In genomic region chr5:174725261-174725990, GRCh38 we compare ENCODE assay signal across 10 cellular contexts. TPM values are rescaled to one million over a fixed set of nuclear protein-coding genes. Genes with fewer than 3 reads are reported as not detected.
A peak's percentile ranks its signal among the peaks of the same experiment; 100 is the strongest.
DNase-seq lines count a peak whose midpoint lies in the region; ATAC-seq, FAIRE-seq and TF ChIP-seq lines count a peak whose summit lies in the region.
"Had no signal": no experiment of that assay in that cellular context is flagged by ENCODE, and none has a peak within 500 bp of the region (broad histone marks: within the 10 kb centered on the region; RNA-seq: fewer than 3 reads in every experiment).

No MANE protein-coding gene starts in this region.

- no peak overlapping the region for H3K27ac ChIP-seq in astrocyte (ENCODE audit: low read depth, low read length)

- H3K27ac Mint-ChIP-seq in astrocyte (ENCODE audit: unreplicated experiment), result peak overlapping the region; percentile 72
- H3K27ac Mint-ChIP-seq in stimulated activated naive B cell treated with anti-CD40 and anti-IgM and Interleukin-4, amounts not matched to agents 10 μg/mL and 1 μg/mL and 100 μg/mL, for 72 hours, result peak overlapping the region; percentile 42
- H3K27ac Mint-ChIP-seq in HFFc6, result no peak overlapping the region

- no peaks in the 10 kb centered on the region for H3K36me3 ChIP-seq in astrocyte (ENCODE audit: insufficient read depth, low read length)
- no peaks in the 10 kb centered on the region for H3K36me3 ChIP-seq in kidney epithelial cell (ENCODE audit: control insufficient read depth, insufficient read depth, low read length)

- H3K79me2 ChIP-seq in astrocyte (ENCODE audit: insufficient read depth, low read length), result peaks cover 5% of the 10 kb centered on the region

- H3K4me3 Mint-ChIP-seq in astrocyte (ENCODE audit: unreplicated experiment) (peak overlapping the region; percentile 92), HFFc6 (no peak overlapping the region)
- no peak overlapping the region for H3K4me3 Mint-ChIP-seq in stimulated activated naive B cell treated with anti-CD40 and anti-IgM and Interleukin-4, amounts not matched to agents 10 μg/mL and 1 μg/mL and 100 μg/mL, for 72 hours

- H2AFZ ChIP-seq in astrocyte (ENCODE audit: low read depth, low read length), result peak overlapping the region; percentile 92

- H3K4me3 ChIP-seq in astrocyte (ENCODE audit: insufficient read depth, low read depth, low read length), result peak overlapping the region; percentile 77
- H3K4me3 ChIP-seq in kidney epithelial cell (ENCODE audit: low read depth, low read length), result peak overlapping the region; percentile 49

- H3K27me3 Mint-ChIP-seq in astrocyte (ENCODE audit: low read depth, unreplicated experiment) (peaks cover 86% of the 10 kb centered on the region), HFFc6 (ENCODE audit: insufficient read depth) (peaks cover 11% of the 10 kb centered on the region; the same call in 1 of the 2 replicates)
- peaks cover 48 to 79% of the 10 kb centered on the region in 2 donors for H3K27me3 Mint-ChIP-seq in stimulated activated naive B cell treated with anti-CD40 and anti-IgM and Interleukin-4, amounts not matched to agents 10 μg/mL and 1 μg/mL and 100 μg/mL, for 72 hours

- ATAC-seq in stimulated activated naive B cell treated with anti-CD40 and anti-IgM and Interleukin-4, amounts not matched to agents 10 μg/mL and 1 μg/mL and 100 μg/mL, for 72 hours (replicated peaks), result no peak
- ATAC-seq in HG03342 (IDR thresholded peaks at IDR 0.05; ENCODE audit: unreplicated experiment) (no peak), HG03565 (IDR thresholded peaks at IDR 0.05; ENCODE audit: unreplicated experiment) (no peak)

- peak overlapping the region; percentile 63 for H3K9ac ChIP-seq in astrocyte (ENCODE audit: low read length)

- H3K9me3 Mint-ChIP-seq in astrocyte (ENCODE audit: unreplicated experiment) (peaks cover 7% of the 10 kb centered on the region), HFFc6 (peaks cover 16% of the 10 kb centered on the region)
- H3K9me3 Mint-ChIP-seq in stimulated activated naive B cell treated with anti-CD40 and anti-IgM and Interleukin-4, amounts not matched to agents 10 μg/mL and 1 μg/mL and 100 μg/mL, for 72 hours, result no peaks in the 10 kb centered on the region

- H3K27me3 ChIP-seq in astrocyte (ENCODE audit: insufficient read depth, low read length) (peaks cover 58% of the 10 kb centered on the region), kidney epithelial cell (ENCODE audit: control insufficient read depth, insufficient read depth, low read length) (peaks cover 71% of the 10 kb centered on the region)

- peaks cover 16% of the 10 kb centered on the region for H4K20me1 ChIP-seq in astrocyte (ENCODE audit: insufficient read depth, low read length)

- CTCF ChIA-PET in HEK293T (lab: Yijun Ruan, JAX), result interaction anchor here (0.6 kb wide), 1 partner anchor 25 kb away, joined by 3 read pairs; no protein-coding TSS in a partner anchor

- peak overlapping the region; percentile 98 for H3K4me2 ChIP-seq in astrocyte (ENCODE audit: low read length)

- DNase-seq in HEK293T (ENCODE audit: extremely low spot score) (no peak), astrocyte (ENCODE audit: low read depth) (no peak), kidney epithelial cell (ENCODE audit: low read depth) (no peak), HFFc6 (no peak)
- no peak for DNase-seq in stimulated activated naive B cell treated with anti-CD40 and anti-IgM and Interleukin-4, amounts not matched to agents 10 μg/mL and 1 μg/mL and 100 μg/mL, for 72 hours
- DNase-seq: hippocampal formation, SW 1271 had no signal

- H3K36me3 Mint-ChIP-seq in astrocyte (ENCODE audit: low read depth, unreplicated experiment) (peaks cover 11% of the 10 kb centered on the region), HFFc6 (ENCODE audit: low read depth) (peaks cover 6% of the 10 kb centered on the region; the same call in 1 of the 2 replicates)
- peaks cover 3% of the 10 kb centered on the region in 2 donors for H3K36me3 Mint-ChIP-seq in stimulated activated naive B cell treated with anti-CD40 and anti-IgM and Interleukin-4, amounts not matched to agents 10 μg/mL and 1 μg/mL and 100 μg/mL, for 72 hours

- POLR2A ChIA-PET in HEK293T (lab: Yijun Ruan, JAX), result interaction anchor here (0.7 kb wide), 1 partner anchor 222 kb away, joined by 3 read pairs; no protein-coding TSS in a partner anchor

- no peak for TF ChIP-seq CTCF in astrocyte (IDR thresholded peaks at IDR 0.05; ENCODE audit: insufficient read depth, low read depth, low read length)
- no peak for TF ChIP-seq CTCF in kidney epithelial cell (IDR thresholded peaks at IDR 0.05; ENCODE audit: insufficient read depth, low read length, poor library complexity, severe bottlenecking)
- TF ChIP-seq CTCF in HFFc6 (IDR thresholded peaks at IDR 0.05), result no peak

- no peaks in the 10 kb centered on the region for H3K9me3 ChIP-seq in astrocyte (ENCODE audit: insufficient read depth, low read depth, low read length)

- FAIRE-seq in astrocyte (lab: Jason Lieb, UNC), result no peak
- FAIRE-seq: GM12892 had no signal

- H3K4me1 Mint-ChIP-seq in astrocyte (ENCODE audit: low read depth, unreplicated experiment) (peaks cover 3% of the 10 kb centered on the region), HFFc6 (ENCODE audit: low read depth) (no peaks in the 10 kb centered on the region)
- H3K4me1 Mint-ChIP-seq in stimulated activated naive B cell treated with anti-CD40 and anti-IgM and Interleukin-4, amounts not matched to agents 10 μg/mL and 1 μg/mL and 100 μg/mL, for 72 hours, result peaks cover 4 to 9% of the 10 kb centered on the region in 2 donors

- H3K4me1 ChIP-seq in astrocyte (ENCODE audit: insufficient read depth, low read length), result peaks cover 13% of the 10 kb centered on the region

TF ChIP-seq in HEK293T, 16 proteins besides CTCF, POLR2A, EP300 and RAD21:
- TF ChIP-seq ARNT (IDR thresholded peaks at IDR 0.05), result 0 out of 2 replicates have a peak, but pooled peaks have one; percentile 2
- TF ChIP-seq NFRKB (IDR thresholded peaks at IDR 0.05), result no peak

RNA-seq across cellular contexts. Expression of gene MSX2, which starts 1.0 kb away (rescaled TPM):
- total RNA-seq in astrocyte, result 5.6 and 12.0 TPM in 2 replicates
- 1.3 and 1.4 TPM in 2 replicates for total RNA-seq in kidney epithelial cell
- total RNA-seq in HFFc6 (2021; fragmentation: NEBNext Ultra II Directional; extraction: Animal tissue kit (Norgen Biotek cat#: 25700)), result not detected
